Comparison of ENCODE assay signal across 17 cellular contexts in the genomic region with DNA sequence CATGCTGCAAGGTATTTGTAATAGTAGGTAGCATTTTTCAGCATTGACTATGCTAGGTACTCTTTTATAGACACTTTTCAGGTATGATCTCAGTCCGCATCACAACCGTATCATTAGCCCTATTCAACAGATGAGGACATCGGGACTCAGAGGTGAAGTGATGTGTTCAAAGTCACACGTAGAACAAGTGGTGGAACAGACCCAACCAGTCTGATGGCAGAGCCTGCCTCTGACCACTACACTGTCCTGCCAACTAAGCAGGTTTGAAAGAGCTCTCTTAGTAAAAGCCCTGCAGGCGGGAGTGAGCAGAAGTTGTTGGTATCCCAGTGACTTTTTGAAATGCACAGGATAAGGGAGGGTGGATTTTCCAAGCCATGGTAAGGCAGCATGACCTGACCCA. TPM values are rescaled to one million over a fixed set of nuclear protein-coding genes. Genes with fewer than 3 reads are reported as not detected.
DNase-seq lines count a peak whose midpoint lies in the region; ATAC-seq and TF ChIP-seq lines count a peak whose summit lies in the region.
"Had no signal": no experiment of that assay in that cellular context is flagged by ENCODE, and none has a peak within 500 bp of the region (broad histone marks: within the 10 kb centered on the region; RNA-seq: fewer than 3 reads in every experiment).

No MANE protein-coding gene starts in this region.

- no peak for DNase-seq in breast epithelium (ENCODE audit: low spot score in 2 of 2)
- no peak for DNase-seq in MCF 10A (ENCODE audit: unreplicated experiment)
- no peak for DNase-seq in ascending aorta (ENCODE audit: low spot score in 2 of 2)
- no peak for DNase-seq in upper lobe of right lung
- DNase-seq in activated CD4-positive, alpha-beta T cell treated with anti-CD3 and anti-CD28 coated beads, Interleukin-2, amount 10 ng/mL, durations not matched to agents 24 days and 14 days = no peak
- no peak for DNase-seq in natural killer cell
- DNase-seq: CD8-positive, alpha-beta memory T cell; KBM-7; NCI-H1092 treated with DMSO at 0.1 percent for 48 hours; NCI-H1694; NCI-H2107; NCI-H345; NCI-H526 treated with DMSO at 0.1 percent for 48 hours; NK-92 treated with Interleukin-12 subunit alpha and Interleukin-12 subunit beta, amount 100 ng/mL, for 24 hours; OCI-M1 had no signal

- H3K4me1 ChIP-seq in breast epithelium (peaks cover 8 to 20% of the 10 kb centered on the region in 2 donors), ascending aorta (peaks cover 15 to 24% of the 10 kb centered on the region in 2 donors), gastroesophageal sphincter (peaks cover 9 to 59% (median 22%) of the 10 kb centered on the region in 3 donors), upper lobe of right lung (peaks cover 22% of the 10 kb centered on the region)

- TF ChIP-seq CTCF in breast epithelium (IDR thresholded peaks at IDR 0.05) (no peak), MCF 10A (IDR thresholded peaks at IDR 0.05; ENCODE audit: unreplicated experiment) (no peak), ascending aorta (IDR thresholded peaks at IDR 0.05) (no peak), gastroesophageal sphincter (IDR thresholded peaks at IDR 0.05) (no peak), upper lobe of right lung (IDR thresholded peaks at IDR 0.05) (no peak), natural killer cell (IDR thresholded peaks at IDR 0.05) (no peak)

- TF ChIP-seq EP300 in gastroesophageal sphincter (IDR thresholded peaks at IDR 0.05) = no peak

- intact Hi-C loops in breast epithelium (cut with DNase I; ENCODE audit: low total_unique reads) = no loop called here
- intact Hi-C loops in MCF 10A (cut with micrococcal nuclease) = no loop called here
- intact Hi-C loops in ascending aorta (cut with DNase I) = no loop called here
- intact Hi-C loops in upper lobe of right lung (cut with DNase I) = no loop called here
- intact Hi-C loops in activated CD4-positive, alpha-beta T cell treated with anti-CD3 and anti-CD28 coated beads, Interleukin-2, amount 10 ng/mL, durations not matched to agents 24 days and 14 days (cut with micrococcal nuclease) = no loop called here
- intact Hi-C loops in natural killer cell (cut with micrococcal nuclease) = no loop called here

- no TSS peak for BruUV-seq in MCF 10A (replicated peaks; lab: Mats Ljungman, UMichigan)

- H3K4me3 ChIP-seq in breast epithelium (no peak overlapping the region), ascending aorta (no peak overlapping the region), gastroesophageal sphincter (no peak overlapping the region), upper lobe of right lung (no peak overlapping the region)

- H3K27ac Mint-ChIP-seq in MCF 10A (ENCODE audit: low read depth, unreplicated experiment) (no peak overlapping the region), natural killer cell (peak overlapping the region in 1 of 2 donors; percentile 31)
- no peak overlapping the region for H3K27ac Mint-ChIP-seq in activated CD4-positive, alpha-beta T cell treated with anti-CD3 and anti-CD28 coated beads, Interleukin-2, amount 10 ng/mL, durations not matched to agents 24 days and 14 days

- H3K36me3 Mint-ChIP-seq in MCF 10A (ENCODE audit: insufficient read depth, unreplicated experiment) (peaks cover 66% of the 10 kb centered on the region), natural killer cell (no peaks in the 10 kb centered on the region)
- H3K36me3 Mint-ChIP-seq in activated CD4-positive, alpha-beta T cell treated with anti-CD3 and anti-CD28 coated beads, Interleukin-2, amount 10 ng/mL, durations not matched to agents 24 days and 14 days (ENCODE audit: low read depth) = peaks cover 39% of the 10 kb centered on the region

- POLR2A ChIA-PET in MCF 10A (lab: Yijun Ruan, JAX) = interaction anchor here (1.1 kb wide), 1 partner anchor 20 kb away, joined by 3 read pairs; the partner anchor contains the start of genes MED29 and PAF1

- H3K4me3 Mint-ChIP-seq in MCF 10A (ENCODE audit: unreplicated experiment) (no peak overlapping the region), natural killer cell (no peak overlapping the region)
- H3K4me3 Mint-ChIP-seq in activated CD4-positive, alpha-beta T cell treated with anti-CD3 and anti-CD28 coated beads, Interleukin-2, amount 10 ng/mL, durations not matched to agents 24 days and 14 days = no peak overlapping the region
- H3K4me3 Mint-ChIP-seq: CD8-positive, alpha-beta memory T cell had no signal

- 100% methylated on average over 1 to 3 of the region's 5 CpGs for WGBS in gastroesophageal sphincter (ENCODE audit: low coverage in 1 of 2), 2 donors

- CTCF ChIA-PET in MCF 10A (lab: Yijun Ruan, JAX) = no interaction called here

- peak overlapping the region; percentile 64 to 79 for H3K27ac ChIP-seq in breast epithelium
- H3K27ac ChIP-seq in ascending aorta = peak overlapping the region; percentile 96
- H3K27ac ChIP-seq in gastroesophageal sphincter = peak overlapping the region in 3 of 4 donors; percentile 89 to 99 (median 93)
- peak overlapping the region; percentile 24 for H3K27ac ChIP-seq in upper lobe of right lung

- H3K9me3 ChIP-seq in breast epithelium = no peaks in the 10 kb centered on the region
- no peaks in the 10 kb centered on the region for H3K9me3 ChIP-seq in ascending aorta
- H3K9me3 ChIP-seq in gastroesophageal sphincter = no peaks in the 10 kb centered on the region
- H3K9me3 ChIP-seq in upper lobe of right lung = no peaks in the 10 kb centered on the region

- H3K27me3 Mint-ChIP-seq in MCF 10A (ENCODE audit: insufficient read depth, unreplicated experiment) = no peaks in the 10 kb centered on the region
- no peaks in the 10 kb centered on the region for H3K27me3 Mint-ChIP-seq in activated CD4-positive, alpha-beta T cell treated with anti-CD3 and anti-CD28 coated beads, Interleukin-2, amount 10 ng/mL, durations not matched to agents 24 days and 14 days
- no peaks in the 10 kb centered on the region for H3K27me3 Mint-ChIP-seq in natural killer cell (ENCODE audit: low read depth in 2 of 2)
- H3K27me3 Mint-ChIP-seq: CD8-positive, alpha-beta memory T cell had no signal

- TF ChIP-seq POLR2A in breast epithelium (IDR thresholded peaks at IDR 0.05) = no peak
- TF ChIP-seq POLR2A in gastroesophageal sphincter (IDR thresholded peaks at IDR 0.05) = no peak

- H3K9me3 Mint-ChIP-seq in MCF 10A (ENCODE audit: unreplicated experiment) = no peaks in the 10 kb centered on the region
- H3K9me3 Mint-ChIP-seq in activated CD4-positive, alpha-beta T cell treated with anti-CD3 and anti-CD28 coated beads, Interleukin-2, amount 10 ng/mL, durations not matched to agents 24 days and 14 days = no peaks in the 10 kb centered on the region
- H3K9me3 Mint-ChIP-seq in natural killer cell = no peaks in the 10 kb centered on the region
- H3K9me3 Mint-ChIP-seq: CD8-positive, alpha-beta memory T cell had no signal

- no peaks in the 10 kb centered on the region for H3K27me3 ChIP-seq in breast epithelium
- no peaks in the 10 kb centered on the region for H3K27me3 ChIP-seq in ascending aorta
- H3K27me3 ChIP-seq in gastroesophageal sphincter = no peaks in the 10 kb centered on the region
- no peaks in the 10 kb centered on the region for H3K27me3 ChIP-seq in upper lobe of right lung

- no peak for ATAC-seq in gastroesophageal sphincter
- ATAC-seq in upper lobe of right lung = no peak
- ATAC-seq in GM21737 (IDR thresholded peaks at IDR 0.05; ENCODE audit: unreplicated experiment) = no peak
- ATAC-seq in natural killer cell = no peak

- H3K4me1 Mint-ChIP-seq in MCF 10A (ENCODE audit: insufficient read depth, unreplicated experiment) = no peaks in the 10 kb centered on the region
- H3K4me1 Mint-ChIP-seq in activated CD4-positive, alpha-beta T cell treated with anti-CD3 and anti-CD28 coated beads, Interleukin-2, amount 10 ng/mL, durations not matched to agents 24 days and 14 days = peaks cover 2% of the 10 kb centered on the region
- peaks cover 0 to 5% of the 10 kb centered on the region in 2 donors for H3K4me1 Mint-ChIP-seq in natural killer cell

- H3K36me3 ChIP-seq in breast epithelium = peaks cover 1% of the 10 kb centered on the region
- H3K36me3 ChIP-seq in ascending aorta = peaks cover 25 to 62% of the 10 kb centered on the region in 2 donors
- H3K36me3 ChIP-seq in gastroesophageal sphincter = peaks cover 0 to 59% of the 10 kb centered on the region in 2 donors
- H3K36me3 ChIP-seq in upper lobe of right lung = peaks cover 65% of the 10 kb centered on the region

RNA-seq across cellular contexts. Expression of gene PAF1, which starts 20.2 kb away (rescaled TPM):
- total RNA-seq in breast epithelium (10 to 100 TPM; 41.3 to 49.5 (median 45.2) TPM), MCF 10A (2022) (47.0 and 48.5 TPM in 2 replicates), ascending aorta (12.7 TPM), gastroesophageal sphincter (10 to 100 TPM; 32.8 to 48.0 (median 44.0) TPM), upper lobe of right lung (33.3 TPM), natural killer cell (10 to 100 TPM; 54.3 to 80.9 (median 68.3) TPM)
- total RNA-seq in activated CD4-positive, alpha-beta T cell treated with anti-CD3 and anti-CD28 coated beads, Interleukin-2, amount 10 ng/mL, durations not matched to agents 24 days and 14 days = 47.1 and 50.6 TPM in 2 replicates

RNA-seq across cellular contexts. Expression of gene MED29, which starts 20.4 kb away (rescaled TPM):
- total RNA-seq in breast epithelium = 10 to 100 TPM; 36.6 to 49.5 (median 47.3) TPM
- total RNA-seq in MCF 10A (2022) = 24.3 and 31.7 TPM in 2 replicates
- total RNA-seq in ascending aorta = 60.8 TPM
- 10 to 100 TPM; 30.0 to 50.7 (median 36.4) TPM for total RNA-seq in gastroesophageal sphincter
- total RNA-seq in upper lobe of right lung = 28.8 TPM
- 36.0 and 38.7 TPM in 2 replicates for total RNA-seq in activated CD4-positive, alpha-beta T cell treated with anti-CD3 and anti-CD28 coated beads, Interleukin-2, amount 10 ng/mL, durations not matched to agents 24 days and 14 days
- 10 to 100 TPM; 37.5 to 49.1 (median 45.9) TPM for total RNA-seq in natural killer cell

RNA-seq across cellular contexts. Expression of gene SAMD4B, which starts 28.5 kb away (rescaled TPM):
- total RNA-seq in breast epithelium (10 to 100 TPM; 57.4 to 65.2 (median 59.7) TPM), MCF 10A (2022) (65.4 and 94.2 TPM in 2 replicates), ascending aorta (358 TPM), gastroesophageal sphincter (100 to 1,000 TPM in 1 of 4 donors, 10 to 100 TPM in 3; 68.2 to 121 (median 92.8) TPM), upper lobe of right lung (81.2 TPM), natural killer cell (10 to 100 TPM; 67.8 to 80.8 (median 78.9) TPM)
- total RNA-seq in activated CD4-positive, alpha-beta T cell treated with anti-CD3 and anti-CD28 coated beads, Interleukin-2, amount 10 ng/mL, durations not matched to agents 24 days and 14 days = 68.9 and 71.4 TPM in 2 replicates

RNA-seq across cellular contexts. Expression of gene GMFG, which starts 34.9 kb away (rescaled TPM):
- total RNA-seq in breast epithelium (10 to 100 TPM; 21.7 to 47.5 (median 26.6) TPM), MCF 10A (2022) (not detected in 2 replicates), ascending aorta (69.2 TPM), gastroesophageal sphincter (10 to 100 TPM in 3 of 4 donors, 1 to 10 TPM in 1; 5.2 to 19.5 (median 14.8) TPM), upper lobe of right lung (113 TPM), natural killer cell (100 to 1,000 TPM; 315 to 331 (median 329) TPM)
- total RNA-seq in activated CD4-positive, alpha-beta T cell treated with anti-CD3 and anti-CD28 coated beads, Interleukin-2, amount 10 ng/mL, durations not matched to agents 24 days and 14 days = 328 and 330 TPM in 2 replicates

RNA-seq across cellular contexts. Expression of gene ZFP36, which starts 35.9 kb away (rescaled TPM):
- total RNA-seq in breast epithelium (100 to 1,000 TPM in 2 of 3 donors, 10 to 100 TPM in 1; 91.7 to 299 (median 143) TPM), MCF 10A (2022) (83.7 and 98.4 TPM in 2 replicates), ascending aorta (1,166 TPM), gastroesophageal sphincter (100 to 1,000 TPM in 3 of 4 donors, 10 to 100 TPM in 1; 78.6 to 276 (median 158) TPM), upper lobe of right lung (224 TPM), natural killer cell (1,000 to 10,000 TPM; 1,232 to 2,074 (median 1,769) TPM)
- total RNA-seq in activated CD4-positive, alpha-beta T cell treated with anti-CD3 and anti-CD28 coated beads, Interleukin-2, amount 10 ng/mL, durations not matched to agents 24 days and 14 days = 35.7 and 39.9 TPM in 2 replicates

Comparison
In these comparisons a context has a peak if more than half of its experiments do, and no peak if none do; other contexts are left out.
1. H3K27ac ChIP-seq: peak in every context shown above with its lines; median percentile 96 in ascending aorta; 93 in gastroesophageal sphincter; 72 in breast epithelium; 24 in upper lobe of right lung.